In the genomic region with DNA sequence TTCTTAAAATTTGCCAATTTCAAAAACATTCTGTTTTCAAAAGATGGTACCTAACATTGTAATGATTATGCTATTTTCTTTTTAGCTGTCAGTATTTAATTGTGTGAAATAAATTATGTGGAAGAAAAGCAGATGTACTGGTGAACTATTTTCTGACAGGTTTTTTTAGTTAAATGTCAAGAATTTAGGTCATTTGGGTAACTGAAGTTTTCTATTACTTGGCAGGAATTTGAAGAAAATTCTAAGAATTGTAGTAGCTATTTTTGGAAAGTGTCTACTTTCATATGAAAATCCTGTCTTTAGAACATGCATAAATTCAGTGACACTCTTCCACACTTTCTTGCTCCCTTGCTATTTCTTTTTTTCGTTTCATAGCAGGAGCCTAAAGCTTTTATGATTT, we compare ENCODE assay signal across 22 cellular contexts. TPM values are rescaled to one million over a fixed set of nuclear protein-coding genes. Genes with fewer than 3 reads are reported as not detected.
A peak's percentile ranks its signal among the peaks of the same experiment; 100 is the strongest.
DNase-seq lines count a peak whose midpoint lies in the region; ATAC-seq, FAIRE-seq and TF ChIP-seq lines count a peak whose summit lies in the region.
"Had no signal": no experiment of that assay in that cellular context is flagged by ENCODE, and none has a peak within 500 bp of the region (broad histone marks: within the 10 kb centered on the region; RNA-seq: fewer than 3 reads in every experiment).

No MANE protein-coding gene starts in this region.

- H3K79me2 ChIP-seq in SK-N-SH (ENCODE audit: insufficient read depth) (no peaks in the 10 kb centered on the region), astrocyte (ENCODE audit: insufficient read depth, low read length) (no peaks in the 10 kb centered on the region)

- TF ChIP-seq RAD21 in SK-N-SH (IDR thresholded peaks at IDR 0.05; ENCODE audit: low read length) = no peak

- FAIRE-seq in astrocyte (lab: Jason Lieb, UNC) = peak; percentile 39
- no peak for FAIRE-seq in GM12891 (lab: Jason Lieb, UNC)
- FAIRE-seq: GM12892 had no signal

- H3K9ac ChIP-seq in SK-N-SH = no peak overlapping the region
- no peak overlapping the region for H3K9ac ChIP-seq in astrocyte (ENCODE audit: low read length)

- peaks cover 12% of the 10 kb centered on the region for H3K36me3 Mint-ChIP-seq in activated naive CD4-positive, alpha-beta T cell treated with anti-CD3 and anti-CD28 coated beads for 36 hours (ENCODE audit: low read depth)
- no peaks in the 10 kb centered on the region for H3K36me3 Mint-ChIP-seq in astrocyte (ENCODE audit: low read depth, unreplicated experiment)
- peaks cover 4% of the 10 kb centered on the region for H3K36me3 Mint-ChIP-seq in stimulated activated memory B cell treated with anti-CD40 and anti-IgM and Interleukin-4, amounts not matched to agents 10 μg/mL and 1 μg/mL and 100 μg/mL, for 72 hours

- H3K9me3 ChIP-seq in SK-N-SH (no peaks in the 10 kb centered on the region), astrocyte (ENCODE audit: insufficient read depth, low read depth, low read length) (no peaks in the 10 kb centered on the region)

- H3K4me1 ChIP-seq in SK-N-SH (ENCODE audit: control insufficient read depth in 1 of 2, insufficient read depth in 2 of 2, low read depth in 1 of 2, low read length in 1 of 2) = peaks cover 0 to 12% of the 10 kb centered on the region in 2 experiments; a peak in 2 of 4 replicates
- H3K4me1 ChIP-seq in astrocyte (ENCODE audit: insufficient read depth, low read length) = no peaks in the 10 kb centered on the region

- H3F3A ChIP-seq in SK-N-SH (replicated peaks; ENCODE audit: insufficient read depth) = no peaks in the 10 kb centered on the region

- H3K27me3 ChIP-seq in SK-N-SH (ENCODE audit: insufficient read depth) (no peaks in the 10 kb centered on the region), astrocyte (ENCODE audit: insufficient read depth, low read length) (no peaks in the 10 kb centered on the region)
- H3K27me3 ChIP-seq: brain microvascular endothelial cell, heart right ventricle had no signal

- TF ChIP-seq CTCF in SK-N-SH (IDR thresholded peaks at IDR 0.05) (no peak), astrocyte (IDR thresholded peaks at IDR 0.05; ENCODE audit: insufficient read depth, low read depth, low read length) (no peak)

- H3K27ac Mint-ChIP-seq in activated naive CD4-positive, alpha-beta T cell treated with anti-CD3 and anti-CD28 coated beads for 36 hours = peak overlapping the region; percentile 98
- no peak overlapping the region for H3K27ac Mint-ChIP-seq in astrocyte (ENCODE audit: unreplicated experiment)
- peak overlapping the region; percentile 54 for H3K27ac Mint-ChIP-seq in stimulated activated memory B cell treated with anti-CD40 and anti-IgM and Interleukin-4, amounts not matched to agents 10 μg/mL and 1 μg/mL and 100 μg/mL, for 72 hours
- H3K27ac Mint-ChIP-seq: dendritic cell treated with granulocyte-macrophage colony-stimulating factor and Interleukin-4, amounts not matched to agents 40 ng/mL and 50 ng/mL, for 4 days; H9 had no signal

- TF ChIP-seq EP300 in SK-N-SH (IDR thresholded peaks at IDR 0.05; ENCODE audit: borderline replicate concordance in 1 of 2, low read depth in 1 of 2, low read length in 1 of 2) = peak in 1 of 2 experiments; percentile 38; a peak in 1 of 4 replicates

- H3K9me2 ChIP-seq in SK-N-SH = no peaks in the 10 kb centered on the region

- no peak for ATAC-seq in stimulated activated memory B cell treated with anti-CD40 and anti-IgM and Interleukin-4, amounts not matched to agents 10 μg/mL and 1 μg/mL and 100 μg/mL, for 72 hours
- ATAC-seq: esophagus mucosa, heart right ventricle had no signal

- POLR2A ChIA-PET in SK-N-SH (lab: Yijun Ruan, JAX) = no interaction called here

- no peak overlapping the region for H2AFZ ChIP-seq in SK-N-SH (ENCODE audit: low read depth)
- no peak overlapping the region for H2AFZ ChIP-seq in astrocyte (ENCODE audit: low read depth, low read length)

- H3K9me3 Mint-ChIP-seq in activated naive CD4-positive, alpha-beta T cell treated with anti-CD3 and anti-CD28 coated beads for 36 hours = no peaks in the 10 kb centered on the region
- no peaks in the 10 kb centered on the region for H3K9me3 Mint-ChIP-seq in astrocyte (ENCODE audit: unreplicated experiment)
- no peaks in the 10 kb centered on the region for H3K9me3 Mint-ChIP-seq in stimulated activated memory B cell treated with anti-CD40 and anti-IgM and Interleukin-4, amounts not matched to agents 10 μg/mL and 1 μg/mL and 100 μg/mL, for 72 hours
- H3K9me3 Mint-ChIP-seq: dendritic cell treated with granulocyte-macrophage colony-stimulating factor and Interleukin-4, amounts not matched to agents 40 ng/mL and 50 ng/mL, for 4 days; H9 had no signal

- no peak for DNase-seq in activated naive CD4-positive, alpha-beta T cell treated with anti-CD3 and anti-CD28 coated beads for 36 hours
- DNase-seq in activated naive CD4-positive, alpha-beta T cell treated with anti-CD3 and anti-CD28 coated beads, Interleukin-2, amount 50 U/mL, for 16 hours = no peak
- DNase-seq in SK-N-SH (no peak), astrocyte (ENCODE audit: low read depth) (no peak), amniotic stem cell (lab: John Stamatoyannopoulos, UW) (no peak), NCI-H2171 (lab: John Stamatoyannopoulos, UW) (no peak), GM12891 (ENCODE audit: insufficient read length, low spot score) (no peak)
- DNase-seq: activated CD4-positive, CD25-positive, alpha-beta regulatory T cell treated with anti-CD3 and anti-CD28 coated beads, Interleukin-2, amount 50 U/mL, for 72 hours; brain microvascular endothelial cell; H9; heart right ventricle; KG1; mammary epithelial cell; NCI-H1105 treated with DMSO at 0.1 percent for 48 hours; substantia nigra; T-helper 9 cell had no signal

- H3K36me3 ChIP-seq in SK-N-SH (replicated peaks in 1 of 2; ENCODE audit: control insufficient read depth in 1 of 2, insufficient read depth in 2 of 2, low read length in 1 of 2) (no peaks in the 10 kb centered on the region), astrocyte (ENCODE audit: insufficient read depth, low read length) (no peaks in the 10 kb centered on the region)
- H3K36me3 ChIP-seq: brain microvascular endothelial cell, heart right ventricle had no signal

- H3K27ac ChIP-seq in SK-N-SH (ENCODE audit: low read depth in 2 of 2, low read length in 1 of 2) = peak overlapping the region in 1 of 2 experiments; percentile 81; a peak in 1 of 4 replicates
- H3K27ac ChIP-seq in astrocyte (ENCODE audit: low read depth, low read length) = no peak overlapping the region
- H3K27ac ChIP-seq: brain microvascular endothelial cell had no signal

- TF ChIP-seq POLR2A in GM12891 (IDR thresholded peaks at IDR 0.05; ENCODE audit: low read depth, low read length) = no peak

- intact Hi-C loops in activated naive CD4-positive, alpha-beta T cell treated with anti-CD3 and anti-CD28 coated beads for 36 hours (cut with micrococcal nuclease) = no loop called here

- no peak overlapping the region for H3K4me2 ChIP-seq in SK-N-SH
- no peak overlapping the region for H3K4me2 ChIP-seq in astrocyte (ENCODE audit: low read length)

- peaks cover 77% of the 10 kb centered on the region for H3K4me1 Mint-ChIP-seq in activated naive CD4-positive, alpha-beta T cell treated with anti-CD3 and anti-CD28 coated beads for 36 hours (ENCODE audit: low read depth)
- peaks cover 8% of the 10 kb centered on the region for H3K4me1 Mint-ChIP-seq in astrocyte (ENCODE audit: low read depth, unreplicated experiment)
- H3K4me1 Mint-ChIP-seq in stimulated activated memory B cell treated with anti-CD40 and anti-IgM and Interleukin-4, amounts not matched to agents 10 μg/mL and 1 μg/mL and 100 μg/mL, for 72 hours = peaks cover 47% of the 10 kb centered on the region

- H3K4me3 ChIP-seq in SK-N-SH (ENCODE audit: low read depth in 2 of 2, low read length in 1 of 2) (no peak overlapping the region), astrocyte (ENCODE audit: insufficient read depth, low read depth, low read length) (no peak overlapping the region)
- H3K4me3 ChIP-seq: heart right ventricle had no signal

- H3K27me3 Mint-ChIP-seq in activated naive CD4-positive, alpha-beta T cell treated with anti-CD3 and anti-CD28 coated beads for 36 hours (ENCODE audit: low read depth) = no peaks in the 10 kb centered on the region
- no peaks in the 10 kb centered on the region for H3K27me3 Mint-ChIP-seq in astrocyte (ENCODE audit: low read depth, unreplicated experiment)
- no peaks in the 10 kb centered on the region for H3K27me3 Mint-ChIP-seq in stimulated activated memory B cell treated with anti-CD40 and anti-IgM and Interleukin-4, amounts not matched to agents 10 μg/mL and 1 μg/mL and 100 μg/mL, for 72 hours
- H3K27me3 Mint-ChIP-seq: dendritic cell treated with granulocyte-macrophage colony-stimulating factor and Interleukin-4, amounts not matched to agents 40 ng/mL and 50 ng/mL, for 4 days had no signal

- WGBS in SK-N-SH (ENCODE audit: low lambda C conversion rate) = 58% methylated on average over 1 of the region's 1 CpG

- CTCF ChIA-PET in activated naive CD4-positive, alpha-beta T cell treated with anti-CD3 and anti-CD28 coated beads for 36 hours (lab: Charles Lee) = interaction anchor here (1.3 to 3.3 kb wide), 5 partner anchors 10 to 76 kb away, joined by 3 to 32 read pairs (median 4); no protein-coding TSS in a partner anchor
- CTCF ChIA-PET in SK-N-SH (lab: Yijun Ruan, JAX) = interaction anchor here (1.0 to 1.6 kb wide), 2 partner anchors 25 to 60 kb away, joined by 3 to 4 read pairs; no protein-coding TSS in a partner anchor

- H3K4me3 Mint-ChIP-seq in activated naive CD4-positive, alpha-beta T cell treated with anti-CD3 and anti-CD28 coated beads for 36 hours = peak overlapping the region; percentile 52
- no peak overlapping the region for H3K4me3 Mint-ChIP-seq in astrocyte (ENCODE audit: unreplicated experiment)
- H3K4me3 Mint-ChIP-seq in stimulated activated memory B cell treated with anti-CD40 and anti-IgM and Interleukin-4, amounts not matched to agents 10 μg/mL and 1 μg/mL and 100 μg/mL, for 72 hours = no peak overlapping the region
- H3K4me3 Mint-ChIP-seq: dendritic cell treated with granulocyte-macrophage colony-stimulating factor and Interleukin-4, amounts not matched to agents 40 ng/mL and 50 ng/mL, for 4 days; H9 had no signal

- no peaks in the 10 kb centered on the region for H4K20me1 ChIP-seq in SK-N-SH (ENCODE audit: insufficient read depth)
- H4K20me1 ChIP-seq in astrocyte (ENCODE audit: insufficient read depth, low read length) = no peaks in the 10 kb centered on the region

TF ChIP-seq in SK-N-SH, 30 proteins besides CTCF, POLR2A, EP300 and RAD21 (continues in another document):
- TF ChIP-seq NRF1 (IDR thresholded peaks at IDR 0.05; ENCODE audit: low read depth, low read length) = no peak

TF ChIP-seq in GM12891, 5 proteins besides CTCF, POLR2A, EP300 and RAD21 (continues in another document):
- TF ChIP-seq POLR2AphosphoS5 (IDR thresholded peaks at IDR 0.05; ENCODE audit: low read depth, low read length) = no peak
- TF ChIP-seq TAF1 (IDR thresholded peaks at IDR 0.05; ENCODE audit: low read depth, low read length) = no peak
- TF ChIP-seq POU2F2 (IDR thresholded peaks at IDR 0.05; ENCODE audit: low read depth, low read length) = no peak

RNA-seq across cellular contexts. Expression of a gene that starts 28.5 kb away (rescaled TPM):
- total RNA-seq in activated naive CD4-positive, alpha-beta T cell treated with anti-CD3 and anti-CD28 coated beads for 36 hours = 100 to 1,000 TPM; 689 to 714 TPM
- 0.03 and 0.11 TPM in 2 replicates for polyA plus RNA-seq in SK-N-SH (2012; rRNA removed)
- 0.05 and 0.06 TPM in 2 replicates for polyA plus RNA-seq in SK-N-SH (2012; cell fraction: cytosol; rRNA removed)
- 0.10 TPM in 1 of 2 replicates, not detected in the other for polyA plus RNA-seq in SK-N-SH (2012; cell fraction: nucleus; rRNA removed)
- 0.20 TPM in 1 of 2 replicates, not detected in the other for total RNA-seq in astrocyte
- polyA plus RNA-seq in GM12891 (2012; ENCODE audit: low read depth, missing spikeins) = 55.1 TPM
- total RNA-seq: G401, H9, renal cortical epithelial cell had no signal
- polyA plus RNA-seq: mammary epithelial cell had no signal

Comparison
In these comparisons a context has a peak if more than half of its experiments do, and no peak if none do; other contexts are left out.
1. RNA of a gene that starts 28.5 kb away (total RNA-seq): 689 to 714 TPM in activated naive CD4-positive, alpha-beta T cell treated with anti-CD3 and anti-CD28 coated beads for 36 hours; 0.20 TPM in astrocyte; every median in the first group is over 100 times any median in the second.